Comparison of ENCODE assay signal across 11 cellular contexts in genomic region chr13:28558126-28558525, GRCh38.
DNase-seq lines count a peak whose midpoint lies in the region; ATAC-seq and TF ChIP-seq lines count a peak whose summit lies in the region.
"Had no signal": no experiment of that assay in that cellular context is flagged by ENCODE, and none has a peak within 500 bp of the region (broad histone marks: within the 10 kb centered on the region; RNA-seq: fewer than 3 reads in every experiment).

No MANE protein-coding gene starts in this region.

- no peaks in the 10 kb centered on the region for H3K27me3 ChIP-seq in neural progenitor cell
- H3K27me3 ChIP-seq: upper lobe of right lung had no signal

- DNase-seq in COLO829 (ENCODE audit: low spot score) = peak; percentile 14
- DNase-seq in RPMI7951 (ENCODE audit: low read depth) = peak; percentile 69
- peak; percentile 54 for DNase-seq in epithelial cell of esophagus (ENCODE audit: low read depth)
- DNase-seq in neural progenitor cell (ENCODE audit: low spot score) = no peak
- DNase-seq in NCI-H1694 (lab: John Stamatoyannopoulos, UW) = no peak
- DNase-seq in progenitor cell of endocrine pancreas (ENCODE audit: low spot score, unreplicated experiment) = no peak
- DNase-seq: glutamatergic neuron, NCI-H2029, upper lobe of right lung had no signal

- no peaks in the 10 kb centered on the region for H3K36me3 Mint-ChIP-seq in neural progenitor cell
- H3K36me3 Mint-ChIP-seq in progenitor cell of endocrine pancreas (ENCODE audit: insufficient read depth) = no peaks in the 10 kb centered on the region

- no peak overlapping the region for H3K9ac ChIP-seq in neural progenitor cell

- H3K9me3 Mint-ChIP-seq in neural progenitor cell = no peaks in the 10 kb centered on the region
- no peaks in the 10 kb centered on the region for H3K9me3 Mint-ChIP-seq in progenitor cell of endocrine pancreas (ENCODE audit: low read depth)

- H3K9me3 ChIP-seq in neural progenitor cell (ENCODE audit: low read depth) = no peaks in the 10 kb centered on the region
- H3K9me3 ChIP-seq: upper lobe of right lung had no signal

- TF ChIP-seq CTCF in epithelial cell of esophagus (IDR thresholded peaks at IDR 0.05; ENCODE audit: insufficient read depth, low read depth, low read length, missing control alignments) (no peak), neural progenitor cell (IDR thresholded peaks at IDR 0.05) (no peak), progenitor cell of endocrine pancreas (IDR thresholded peaks at IDR 0.05; ENCODE audit: unreplicated experiment) (no peak)

- no peak for ATAC-seq in HG02759 (IDR thresholded peaks at IDR 0.05; ENCODE audit: unreplicated experiment)
- no peak for ATAC-seq in GM21390 (IDR thresholded peaks at IDR 0.05; ENCODE audit: unreplicated experiment)
- ATAC-seq: upper lobe of right lung had no signal

- no peaks in the 10 kb centered on the region for H3K36me3 ChIP-seq in neural progenitor cell
- H3K36me3 ChIP-seq: upper lobe of right lung had no signal

- H3K4me3 ChIP-seq in epithelial cell of esophagus (ENCODE audit: low read length) (no peak overlapping the region), neural progenitor cell (no peak overlapping the region)
- H3K4me3 ChIP-seq: upper lobe of right lung had no signal

- H3K27ac ChIP-seq in neural progenitor cell = no peak overlapping the region
- H3K27ac ChIP-seq: upper lobe of right lung had no signal

- no peaks in the 10 kb centered on the region for H3K4me1 Mint-ChIP-seq in neural progenitor cell
- peaks cover 2% of the 10 kb centered on the region for H3K4me1 Mint-ChIP-seq in progenitor cell of endocrine pancreas (ENCODE audit: low read depth)

- H3F3A ChIP-seq in neural progenitor cell (ENCODE audit: low read depth) = no peaks in the 10 kb centered on the region

- H3K4me2 ChIP-seq in neural progenitor cell = no peak overlapping the region

- no peaks in the 10 kb centered on the region for H4K20me1 ChIP-seq in neural progenitor cell (ENCODE audit: low read depth)

- H3K27me3 Mint-ChIP-seq in neural progenitor cell (ENCODE audit: insufficient read depth, low read depth) (peaks cover 4% of the 10 kb centered on the region), progenitor cell of endocrine pancreas (peaks cover 6% of the 10 kb centered on the region)

- H3K4me3 Mint-ChIP-seq in neural progenitor cell = no peak overlapping the region
- no peak overlapping the region for H3K4me3 Mint-ChIP-seq in progenitor cell of endocrine pancreas (ENCODE audit: low read depth)

- no peaks in the 10 kb centered on the region for H3K79me2 ChIP-seq in neural progenitor cell (ENCODE audit: low read depth)

- peak overlapping the region; percentile 73 for H2AFZ ChIP-seq in neural progenitor cell (replicated peaks)

- H3K27ac Mint-ChIP-seq in neural progenitor cell (no peak overlapping the region), progenitor cell of endocrine pancreas (no peak overlapping the region)

- H3K4me1 ChIP-seq in neural progenitor cell = peaks cover 4% of the 10 kb centered on the region

Comparison
In these comparisons a context has a peak if more than half of its experiments do, and no peak if none do; other contexts are left out.
1. DNase-seq: peak in COLO829 (single experiment), RPMI7951 (single experiment) and epithelial cell of esophagus (single experiment); none in neural progenitor cell (single experiment), NCI-H1694 (single experiment) and progenitor cell of endocrine pancreas (single experiment).